Comparison of ENCODE assay signal across 1 cellular context in genomic region chr7:102122026-102122425, GRCh38.
TF ChIP-seq lines count a peak whose summit lies in the region.

No MANE protein-coding gene starts in this region.

TF ChIP-seq in GM23338, 12 proteins besides CTCF, POLR2A, EP300 and RAD21 (continued from another document):
- TF ChIP-seq EZH2phosphoT487 (IDR thresholded peaks at IDR 0.05; ENCODE audit: unreplicated experiment): no peak
- no peak for TF ChIP-seq NANOG (IDR thresholded peaks at IDR 0.05; ENCODE audit: borderline replicate concordance)
